ENCODE assay signal across 8 cellular contexts in genomic region chr10:14659626-14660196, GRCh38.
DNase-seq lines count a peak whose midpoint lies in the region; ATAC-seq and TF ChIP-seq lines count a peak whose summit lies in the region.

No MANE protein-coding gene starts in this region.

- H3K4me3 Mint-ChIP-seq in CD4-positive, alpha-beta T cell: peak overlapping the region; percentile 73

- no peaks in the 10 kb centered on the region for H3K27me3 Mint-ChIP-seq in CD4-positive, alpha-beta T cell

- H3K36me3 Mint-ChIP-seq in CD4-positive, alpha-beta T cell (ENCODE audit: low read depth): no peaks in the 10 kb centered on the region

- H3K27ac Mint-ChIP-seq in CD4-positive, alpha-beta T cell: peak overlapping the region; percentile 85

- H3K27ac ChIP-seq in CD4-positive, alpha-beta T cell (ENCODE audit: low read depth, low read length): peak overlapping the region; percentile 46
- no peak overlapping the region for H3K27ac ChIP-seq in ascending aorta

- CTCF ChIA-PET in CD4-positive, alpha-beta T cell (lab: Charles Lee): interaction anchor here (1.1 kb wide), 1 partner anchor 89 kb away, joined by 3 read pairs; no protein-coding TSS in a partner anchor

- H3K27me3 ChIP-seq in CD4-positive, alpha-beta T cell (ENCODE audit: control insufficient read depth, insufficient read depth, low read length): no peaks in the 10 kb centered on the region
- H3K27me3 ChIP-seq in ascending aorta: no peaks in the 10 kb centered on the region

- peak in 7 of 10 experiments; percentile 11 to 41 (median 31) for DNase-seq in CD4-positive, alpha-beta T cell
- peak; percentile 86 for DNase-seq in activated CD8-positive, alpha-beta memory T cell treated with anti-CD3 and anti-CD28 coated beads for 24 hours
- DNase-seq in putamen (ENCODE audit: low spot score) (peak; percentile 3), LoVo (ENCODE audit: low spot score) (no peak), D341Med (ENCODE audit: low spot score) (no peak), ascending aorta (ENCODE audit: low spot score in 2 of 2) (no peak)

- POLR2A ChIA-PET in CD4-positive, alpha-beta T cell (lab: Charles Lee): interaction anchor here (1.0 to 1.3 kb wide), 2 partner anchors 12 to 116 kb away, joined by 3 to 5 read pairs; no protein-coding TSS in a partner anchor

- H3K4me3 ChIP-seq in ascending aorta: no peak overlapping the region

- peaks cover 0 to 2% of the 10 kb centered on the region in 2 donors for H3K4me1 ChIP-seq in ascending aorta

- H3K4me1 Mint-ChIP-seq in CD4-positive, alpha-beta T cell (ENCODE audit: low read depth): peaks cover 59% of the 10 kb centered on the region

- H3K36me3 ChIP-seq in ascending aorta: no peaks in the 10 kb centered on the region

- intact Hi-C loops in CD4-positive, alpha-beta T cell (cut with DNase I, micrococcal nuclease): no loop called here
- intact Hi-C loops in ascending aorta (cut with DNase I): no loop called here

- H3K9me3 Mint-ChIP-seq in CD4-positive, alpha-beta T cell: peaks cover 7% of the 10 kb centered on the region

- no peak for TF ChIP-seq CTCF in CD4-positive, alpha-beta T cell (IDR thresholded peaks at IDR 0.05)
- TF ChIP-seq CTCF in ascending aorta (IDR thresholded peaks at IDR 0.05): no peak

- ATAC-seq in CD4-positive, alpha-beta T cell (ENCODE audit: poor library complexity): peak; percentile 78
- peak; percentile 68 for ATAC-seq in GM21360 (IDR thresholded peaks at IDR 0.05; ENCODE audit: unreplicated experiment)
- peak; percentile 85 for ATAC-seq in HG03521 (IDR thresholded peaks at IDR 0.05; ENCODE audit: unreplicated experiment)

- no peaks in the 10 kb centered on the region for H3K9me3 ChIP-seq in CD4-positive, alpha-beta T cell (ENCODE audit: control insufficient read depth, low read length)
- H3K9me3 ChIP-seq in ascending aorta: no peaks in the 10 kb centered on the region

Comparison
In these comparisons a context has a peak if more than half of its experiments do, and no peak if none do; other contexts are left out.
1. DNase-seq: peak in CD4-positive, alpha-beta T cell (7 of 10), activated CD8-positive, alpha-beta memory T cell treated with anti-CD3 and anti-CD28 coated beads for 24 hours (single experiment) and putamen (single experiment); none in LoVo (single experiment), D341Med (single experiment) and ascending aorta (0 of 2).
2. Peak in every context shown above with its lines, with median percentiles within 50 percentile points of each other: ATAC-seq.